In the genomic region with DNA sequence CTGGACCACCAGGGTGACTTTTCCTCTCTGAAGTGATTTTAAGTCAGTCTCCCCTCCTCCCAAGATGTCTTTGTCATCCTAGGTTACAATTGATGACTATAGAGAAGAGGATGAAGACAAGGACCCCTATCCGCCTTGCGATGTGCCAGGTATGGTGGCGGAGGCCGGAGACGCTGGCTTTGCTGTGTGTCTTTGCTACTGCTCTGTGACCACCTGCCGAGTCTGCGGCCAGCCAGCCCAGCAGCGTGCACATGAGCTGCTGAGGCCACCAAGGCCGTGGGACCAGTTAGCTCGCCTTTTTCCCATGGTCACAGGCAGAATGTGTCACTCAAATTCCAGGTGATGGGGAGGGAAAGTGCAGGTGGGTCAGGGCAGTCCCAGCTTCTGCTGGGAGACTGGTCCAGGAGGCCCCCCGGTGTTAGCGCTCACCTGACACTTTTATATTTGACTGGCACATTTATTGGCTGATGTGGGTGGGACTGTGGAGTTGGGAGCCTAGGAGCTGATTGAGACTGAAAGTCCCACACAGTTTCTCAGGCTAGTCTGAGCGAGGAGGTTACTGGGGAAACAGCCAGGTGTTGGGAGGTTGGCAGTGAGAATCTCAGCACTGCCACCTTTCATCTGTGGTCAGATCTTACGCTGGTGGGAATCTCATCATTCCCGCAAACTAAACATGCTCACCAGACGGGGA, we compare ENCODE assay signal across 1 cellular context.
TF ChIP-seq lines count a peak whose summit lies in the region.

No MANE protein-coding gene starts in this region.

TF ChIP-seq in GM12878, 131 proteins besides CTCF, POLR2A, EP300 and RAD21 (continued from another document):
- TF ChIP-seq, protein P1, sequence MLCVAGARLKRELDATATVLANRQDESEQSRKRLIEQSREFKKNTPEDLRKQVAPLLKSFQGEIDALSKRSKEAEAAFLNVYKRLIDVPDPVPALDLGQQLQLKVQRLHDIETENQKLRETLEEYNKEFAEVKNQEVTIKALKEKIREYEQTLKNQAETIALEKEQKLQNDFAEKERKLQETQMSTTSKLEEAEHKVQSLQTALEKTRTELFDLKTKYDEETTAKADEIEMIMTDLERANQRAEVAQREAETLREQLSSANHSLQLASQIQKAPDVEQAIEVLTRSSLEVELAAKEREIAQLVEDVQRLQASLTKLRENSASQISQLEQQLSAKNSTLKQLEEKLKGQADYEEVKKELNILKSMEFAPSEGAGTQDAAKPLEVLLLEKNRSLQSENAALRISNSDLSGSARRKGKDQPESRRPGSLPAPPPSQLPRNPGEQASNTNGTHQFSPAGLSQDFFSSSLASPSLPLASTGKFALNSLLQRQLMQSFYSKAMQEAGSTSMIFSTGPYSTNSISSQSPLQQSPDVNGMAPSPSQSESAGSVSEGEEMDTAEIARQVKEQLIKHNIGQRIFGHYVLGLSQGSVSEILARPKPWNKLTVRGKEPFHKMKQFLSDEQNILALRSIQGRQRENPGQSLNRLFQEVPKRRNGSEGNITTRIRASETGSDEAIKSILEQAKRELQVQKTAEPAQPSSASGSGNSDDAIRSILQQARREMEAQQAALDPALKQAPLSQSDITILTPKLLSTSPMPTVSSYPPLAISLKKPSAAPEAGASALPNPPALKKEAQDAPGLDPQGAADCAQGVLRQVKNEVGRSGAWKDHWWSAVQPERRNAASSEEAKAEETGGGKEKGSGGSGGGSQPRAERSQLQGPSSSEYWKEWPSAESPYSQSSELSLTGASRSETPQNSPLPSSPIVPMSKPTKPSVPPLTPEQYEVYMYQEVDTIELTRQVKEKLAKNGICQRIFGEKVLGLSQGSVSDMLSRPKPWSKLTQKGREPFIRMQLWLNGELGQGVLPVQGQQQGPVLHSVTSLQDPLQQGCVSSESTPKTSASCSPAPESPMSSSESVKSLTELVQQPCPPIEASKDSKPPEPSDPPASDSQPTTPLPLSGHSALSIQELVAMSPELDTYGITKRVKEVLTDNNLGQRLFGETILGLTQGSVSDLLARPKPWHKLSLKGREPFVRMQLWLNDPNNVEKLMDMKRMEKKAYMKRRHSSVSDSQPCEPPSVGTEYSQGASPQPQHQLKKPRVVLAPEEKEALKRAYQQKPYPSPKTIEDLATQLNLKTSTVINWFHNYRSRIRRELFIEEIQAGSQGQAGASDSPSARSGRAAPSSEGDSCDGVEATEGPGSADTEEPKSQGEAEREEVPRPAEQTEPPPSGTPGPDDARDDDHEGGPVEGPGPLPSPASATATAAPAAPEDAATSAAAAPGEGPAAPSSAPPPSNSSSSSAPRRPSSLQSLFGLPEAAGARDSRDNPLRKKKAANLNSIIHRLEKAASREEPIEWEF (IDR thresholded peaks at IDR 0.05; ENCODE audit: insufficient replicate concordance, low read depth, low read length), result no peak
- TF ChIP-seq DPF2 (IDR thresholded peaks at IDR 0.05) (no peak), ESRRA (IDR thresholded peaks at IDR 0.05; ENCODE audit: low read length) (no peak), MEF2B (IDR thresholded peaks at IDR 0.05; ENCODE audit: partially characterized antibody, poor library complexity, severe bottlenecking) (no peak), KDM1A (IDR thresholded peaks at IDR 0.05; ENCODE audit: borderline replicate concordance) (no peak), TCF12 (IDR thresholded peaks at IDR 0.05; ENCODE audit: low read depth, low read length) (0 out of 2 replicates have a peak, but pooled peaks have one; percentile 35)
- TF ChIP-seq, protein P2, sequence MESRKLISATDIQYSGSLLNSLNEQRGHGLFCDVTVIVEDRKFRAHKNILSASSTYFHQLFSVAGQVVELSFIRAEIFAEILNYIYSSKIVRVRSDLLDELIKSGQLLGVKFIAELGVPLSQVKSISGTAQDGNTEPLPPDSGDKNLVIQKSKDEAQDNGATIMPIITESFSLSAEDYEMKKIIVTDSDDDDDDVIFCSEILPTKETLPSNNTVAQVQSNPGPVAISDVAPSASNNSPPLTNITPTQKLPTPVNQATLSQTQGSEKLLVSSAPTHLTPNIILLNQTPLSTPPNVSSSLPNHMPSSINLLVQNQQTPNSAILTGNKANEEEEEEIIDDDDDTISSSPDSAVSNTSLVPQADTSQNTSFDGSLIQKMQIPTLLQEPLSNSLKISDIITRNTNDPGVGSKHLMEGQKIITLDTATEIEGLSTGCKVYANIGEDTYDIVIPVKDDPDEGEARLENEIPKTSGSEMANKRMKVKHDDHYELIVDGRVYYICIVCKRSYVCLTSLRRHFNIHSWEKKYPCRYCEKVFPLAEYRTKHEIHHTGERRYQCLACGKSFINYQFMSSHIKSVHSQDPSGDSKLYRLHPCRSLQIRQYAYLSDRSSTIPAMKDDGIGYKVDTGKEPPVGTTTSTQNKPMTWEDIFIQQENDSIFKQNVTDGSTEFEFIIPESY (IDR thresholded peaks at IDR 0.05), result 0 out of 2 replicates have a peak, but pooled peaks have one; percentile 41
- TF ChIP-seq, protein P3, sequence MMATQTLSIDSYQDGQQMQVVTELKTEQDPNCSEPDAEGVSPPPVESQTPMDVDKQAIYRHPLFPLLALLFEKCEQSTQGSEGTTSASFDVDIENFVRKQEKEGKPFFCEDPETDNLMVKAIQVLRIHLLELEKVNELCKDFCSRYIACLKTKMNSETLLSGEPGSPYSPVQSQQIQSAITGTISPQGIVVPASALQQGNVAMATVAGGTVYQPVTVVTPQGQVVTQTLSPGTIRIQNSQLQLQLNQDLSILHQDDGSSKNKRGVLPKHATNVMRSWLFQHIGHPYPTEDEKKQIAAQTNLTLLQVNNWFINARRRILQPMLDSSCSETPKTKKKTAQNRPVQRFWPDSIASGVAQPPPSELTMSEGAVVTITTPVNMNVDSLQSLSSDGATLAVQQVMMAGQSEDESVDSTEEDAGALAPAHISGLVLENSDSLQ (IDR thresholded peaks at IDR 0.05), result peak; percentile 67
- TF ChIP-seq, protein P4, sequence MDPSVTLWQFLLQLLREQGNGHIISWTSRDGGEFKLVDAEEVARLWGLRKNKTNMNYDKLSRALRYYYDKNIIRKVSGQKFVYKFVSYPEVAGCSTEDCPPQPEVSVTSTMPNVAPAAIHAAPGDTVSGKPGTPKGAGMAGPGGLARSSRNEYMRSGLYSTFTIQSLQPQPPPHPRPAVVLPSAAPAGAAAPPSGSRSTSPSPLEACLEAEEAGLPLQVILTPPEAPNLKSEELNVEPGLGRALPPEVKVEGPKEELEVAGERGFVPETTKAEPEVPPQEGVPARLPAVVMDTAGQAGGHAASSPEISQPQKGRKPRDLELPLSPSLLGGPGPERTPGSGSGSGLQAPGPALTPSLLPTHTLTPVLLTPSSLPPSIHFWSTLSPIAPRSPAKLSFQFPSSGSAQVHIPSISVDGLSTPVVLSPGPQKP (IDR thresholded peaks at IDR 0.05; ENCODE audit: low read depth, low read length), result no peak
- TF ChIP-seq, protein P5, sequence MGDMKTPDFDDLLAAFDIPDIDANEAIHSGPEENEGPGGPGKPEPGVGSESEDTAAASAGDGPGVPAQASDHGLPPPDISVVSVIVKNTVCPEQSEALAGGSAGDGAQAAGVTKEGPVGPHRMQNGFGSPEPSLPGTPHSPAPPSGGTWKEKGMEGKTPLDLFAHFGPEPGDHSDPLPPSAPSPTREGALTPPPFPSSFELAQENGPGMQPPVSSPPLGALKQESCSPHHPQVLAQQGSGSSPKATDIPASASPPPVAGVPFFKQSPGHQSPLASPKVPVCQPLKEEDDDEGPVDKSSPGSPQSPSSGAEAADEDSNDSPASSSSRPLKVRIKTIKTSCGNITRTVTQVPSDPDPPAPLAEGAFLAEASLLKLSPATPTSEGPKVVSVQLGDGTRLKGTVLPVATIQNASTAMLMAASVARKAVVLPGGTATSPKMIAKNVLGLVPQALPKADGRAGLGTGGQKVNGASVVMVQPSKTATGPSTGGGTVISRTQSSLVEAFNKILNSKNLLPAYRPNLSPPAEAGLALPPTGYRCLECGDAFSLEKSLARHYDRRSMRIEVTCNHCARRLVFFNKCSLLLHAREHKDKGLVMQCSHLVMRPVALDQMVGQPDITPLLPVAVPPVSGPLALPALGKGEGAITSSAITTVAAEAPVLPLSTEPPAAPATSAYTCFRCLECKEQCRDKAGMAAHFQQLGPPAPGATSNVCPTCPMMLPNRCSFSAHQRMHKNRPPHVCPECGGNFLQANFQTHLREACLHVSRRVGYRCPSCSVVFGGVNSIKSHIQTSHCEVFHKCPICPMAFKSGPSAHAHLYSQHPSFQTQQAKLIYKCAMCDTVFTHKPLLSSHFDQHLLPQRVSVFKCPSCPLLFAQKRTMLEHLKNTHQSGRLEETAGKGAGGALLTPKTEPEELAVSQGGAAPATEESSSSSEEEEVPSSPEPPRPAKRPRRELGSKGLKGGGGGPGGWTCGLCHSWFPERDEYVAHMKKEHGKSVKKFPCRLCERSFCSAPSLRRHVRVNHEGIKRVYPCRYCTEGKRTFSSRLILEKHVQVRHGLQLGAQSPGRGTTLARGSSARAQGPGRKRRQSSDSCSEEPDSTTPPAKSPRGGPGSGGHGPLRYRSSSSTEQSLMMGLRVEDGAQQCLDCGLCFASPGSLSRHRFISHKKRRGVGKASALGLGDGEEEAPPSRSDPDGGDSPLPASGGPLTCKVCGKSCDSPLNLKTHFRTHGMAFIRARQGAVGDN (IDR thresholded peaks at IDR 0.05), result 0 out of 2 replicates have a peak, but pooled peaks have one; percentile 12
